25 cellular contexts compared by ENCODE assay signal in genomic region chr3:7695067-7695466, GRCh38.
A peak's percentile ranks its signal among the peaks of the same experiment; 100 is the strongest.
DNase-seq lines count a peak whose midpoint lies in the region; TF ChIP-seq lines count a peak whose summit lies in the region.
"Had no signal": no experiment of that assay in that cellular context is flagged by ENCODE, and none has a peak within 500 bp of the region (broad histone marks: within the 10 kb centered on the region; RNA-seq: fewer than 3 reads in every experiment).

No MANE protein-coding gene starts in this region.

- no peak overlapping the region for H3K4me3 ChIP-seq in choroid plexus epithelial cell (ENCODE audit: low read depth, low read length)
- H3K4me3 ChIP-seq: cardiac muscle cell, GM12878 had no signal

- no peak for TF ChIP-seq CTCF in choroid plexus epithelial cell (conservative IDR thresholded peaks at IDR 0.05; ENCODE audit: low read depth, low read length)

- DNase-seq in Ammon's horn (ENCODE audit: low spot score) (peak; percentile 22), NCI-H146 treated with DMSO at 0.1 percent for 48 hours (lab: John Stamatoyannopoulos, UW; ENCODE audit: unreplicated experiment) (peak; percentile 72), choroid plexus epithelial cell (ENCODE audit: low read depth) (peak; percentile 9), midbrain (lab: John Stamatoyannopoulos, UW) (peak; percentile 21), NCI-H526 (lab: John Stamatoyannopoulos, UW) (no peak), inferior parietal cortex (ENCODE audit: extremely low spot score) (no peak), NCI-H1105 treated with DMSO at 0.1 percent for 48 hours (lab: John Stamatoyannopoulos, UW) (no peak)
- DNase-seq: activated B cell treated with CpG ODN at 0.5 μM for 24 hours; activated CD4-positive, alpha-beta T cell treated with anti-CD3 and anti-CD28 coated beads, Interleukin-2, amount 50 U/mL, for 1 hour; activated gamma-delta T cell; activated naive CD8-positive, alpha-beta T cell treated with anti-CD3 and anti-CD28 coated beads, Interleukin-2, amount 10 ng/mL, durations not matched to agents 7 days and 5 days; activated T-cell treated with anti-CD3 and anti-CD28 coated beads, Interleukin-2, amount 50 U/mL, for 24 hours; aorta; CD4-positive, alpha-beta memory T cell; cortex of kidney; effector memory CD4-positive, alpha-beta T cell; glutamatergic neuron; left ventricle myocardium superior; naive thymus-derived CD8-positive, alpha-beta T cell; nucleus accumbens; PC-3; T-helper 1 cell; trophoblast cell had no signal

Comparison
In these comparisons a context has a peak if more than half of its experiments do, and no peak if none do; other contexts are left out.
1. DNase-seq: peak in Ammon's horn (single experiment), NCI-H146 treated with DMSO at 0.1 percent for 48 hours (single experiment), choroid plexus epithelial cell (single experiment) and midbrain (single experiment); none in NCI-H526 (0 of 2), inferior parietal cortex (single experiment) and NCI-H1105 treated with DMSO at 0.1 percent for 48 hours (single experiment).